Comparison of ENCODE assay signal across 18 cellular contexts in genomic region chr16:57704011-57704904, GRCh38. TPM values are rescaled to one million over a fixed set of nuclear protein-coding genes. Genes with fewer than 3 reads are reported as not detected.
"Had no signal": no experiment of that assay in that cellular context is flagged by ENCODE, and none has a peak within 500 bp of the region (broad histone marks: within the 10 kb centered on the region; RNA-seq: fewer than 3 reads in every experiment).

No MANE protein-coding gene starts in this region.

- H3K27ac ChIP-seq: brain microvascular endothelial cell, epithelial cell of prostate, transverse colon had no signal

- H3K9me3 ChIP-seq: transverse colon had no signal

- H3K9me3 Mint-ChIP-seq: T-helper 1 cell treated with Interleukin-12 subunit alpha and Interleukin-12 subunit beta and Interleukin-4 antibody, amounts not matched to agents 30 μg/mL and 1 μg/mL, for 36 hours had no signal

- H3K27me3 ChIP-seq: brain microvascular endothelial cell, transverse colon had no signal

- H3K4me1 Mint-ChIP-seq: naive thymus-derived CD4-positive, alpha-beta T cell had no signal

- H3K4me3 Mint-ChIP-seq: activated CD4-positive, alpha-beta T cell treated with anti-CD3 and anti-CD28 coated beads, Interleukin-2, amount 10 ng/mL, durations not matched to agents 24 days and 14 days; activated naive CD8-positive, alpha-beta T cell treated with anti-CD3 and anti-CD28 coated beads, Interleukin-2, amount 10 ng/mL, durations not matched to agents 7 days and 5 days; effector memory CD8-positive, alpha-beta T cell; naive thymus-derived CD4-positive, alpha-beta T cell; T-helper 1 cell treated with Interleukin-12 subunit alpha and Interleukin-12 subunit beta and Interleukin-4 antibody, amounts not matched to agents 30 μg/mL and 1 μg/mL, for 36 hours had no signal

- H3K4me1 ChIP-seq: transverse colon had no signal

- H3K4me3 ChIP-seq: transverse colon had no signal

- H3K27ac Mint-ChIP-seq: activated CD4-positive, alpha-beta T cell treated with anti-CD3 and anti-CD28 coated beads, Interleukin-2, amount 10 ng/mL, durations not matched to agents 24 days and 14 days; activated naive CD8-positive, alpha-beta T cell treated with anti-CD3 and anti-CD28 coated beads, Interleukin-2, amount 10 ng/mL, durations not matched to agents 7 days and 5 days; effector memory CD8-positive, alpha-beta T cell; T-helper 1 cell treated with Interleukin-12 subunit alpha and Interleukin-12 subunit beta and Interleukin-4 antibody, amounts not matched to agents 30 μg/mL and 1 μg/mL, for 36 hours had no signal

- DNase-seq: activated CD4-positive, alpha-beta T cell treated with anti-CD3 and anti-CD28 coated beads, Interleukin-2, amount 10 ng/mL, durations not matched to agents 24 days and 14 days; activated CD4-positive, CD25-positive, alpha-beta regulatory T cell; activated naive CD4-positive, alpha-beta T cell; activated naive CD8-positive, alpha-beta T cell treated with anti-CD3 and anti-CD28 coated beads, Interleukin-2, amount 10 ng/mL, durations not matched to agents 7 days and 5 days; brain microvascular endothelial cell; dermis blood vessel endothelial cell; effector memory CD8-positive, alpha-beta T cell; foreskin melanocyte; head of caudate nucleus; mammary epithelial cell; naive thymus-derived CD4-positive, alpha-beta T cell; stimulated activated CD4-positive, alpha-beta T cell treated with anti-CD3 and anti-CD28 coated beads, Interleukin-4, amount 100 ng/mL, for 24 hours; stimulated activated naive CD4-positive, alpha-beta T cell; transverse colon had no signal

- ATAC-seq: effector memory CD8-positive, alpha-beta T cell; naive thymus-derived CD4-positive, alpha-beta T cell had no signal

- H3K36me3 ChIP-seq: brain microvascular endothelial cell, transverse colon had no signal

RNA-seq across cellular contexts. Expression of gene DRC7, which starts 9.7 kb away (rescaled TPM):
- total RNA-seq: activated CD4-positive, alpha-beta T cell treated with anti-CD3 and anti-CD28 coated beads, Interleukin-2, amount 10 ng/mL, durations not matched to agents 24 days and 14 days; dermis blood vessel endothelial cell; fibroblast of lung; mammary epithelial cell; naive thymus-derived CD4-positive, alpha-beta T cell; skeletal muscle tissue; transverse colon had no signal
- polyA plus RNA-seq: fibroblast of lung; naive thymus-derived CD4-positive, alpha-beta T cell had no signal

RNA-seq across cellular contexts. Expression of gene ADGRG3, which starts 36.2 kb away (rescaled TPM):
- total RNA-seq: activated CD4-positive, alpha-beta T cell treated with anti-CD3 and anti-CD28 coated beads, Interleukin-2, amount 10 ng/mL, durations not matched to agents 24 days and 14 days; activated naive CD8-positive, alpha-beta T cell treated with anti-CD3 and anti-CD28 coated beads, Interleukin-2, amount 10 ng/mL, durations not matched to agents 7 days and 5 days; fibroblast of lung; mammary epithelial cell had no signal
- polyA plus RNA-seq: fibroblast of lung; mammary epithelial cell; naive thymus-derived CD4-positive, alpha-beta T cell had no signal
